ENCODE assay signal across 10 cellular contexts in genomic region chr12:58888131-58888783, GRCh38. TPM values are rescaled to one million over a fixed set of nuclear protein-coding genes. Genes with fewer than 3 reads are reported as not detected.
A peak's percentile ranks its signal among the peaks of the same experiment; 100 is the strongest.
DNase-seq lines count a peak whose midpoint lies in the region; ATAC-seq, FAIRE-seq and TF ChIP-seq lines count a peak whose summit lies in the region.
"Had no signal": no experiment of that assay in that cellular context is flagged by ENCODE, and none has a peak within 500 bp of the region (broad histone marks: within the 10 kb centered on the region; RNA-seq: fewer than 3 reads in every experiment).

No MANE protein-coding gene starts in this region.

- CTCF ChIA-PET in HEK293T (lab: Yijun Ruan, JAX): interaction anchor here (0.5 kb wide), 1 partner anchor 340 kb away, joined by 3 read pairs; no protein-coding TSS in a partner anchor

- FAIRE-seq in frontal cortex (lab: Jason Lieb, UNC): peak; percentile 40

- TF ChIP-seq CTCF in RWPE2 (IDR thresholded peaks at IDR 0.05; ENCODE audit: poor library complexity, severe bottlenecking): no peak

- intact Hi-C loops in sciatic nerve (cut with DNase I): no loop called here

- H3K27ac ChIP-seq in RWPE2 (ENCODE audit: poor library complexity, severe bottlenecking): no peak overlapping the region

- H3K9me3 ChIP-seq in RWPE2 (ENCODE audit: severe bottlenecking): no peaks in the 10 kb centered on the region

- no peaks in the 10 kb centered on the region for H3K27me3 ChIP-seq in RWPE2 (ENCODE audit: insufficient read depth, poor library complexity, severe bottlenecking)

- POLR2A ChIA-PET in HEK293T (lab: Yijun Ruan, JAX): no interaction called here

- DNase-seq in HT1080 (ENCODE audit: low read depth) (peak; percentile 26), RWPE2 (ENCODE audit: low spot score) (no peak), frontal cortex (ENCODE audit: low spot score in 2 of 2) (peak in 1 of 2 donors; percentile 23), sciatic nerve (ENCODE audit: low spot score) (no peak), HEK293T (ENCODE audit: extremely low spot score) (no peak), iPS-NIHi7 (ENCODE audit: extremely low spot score) (no peak)
- DNase-seq in stimulated activated CD4-positive, alpha-beta T cell treated with anti-CD3 and anti-CD28 coated beads, Interleukin-2, amount 100 ng/mL, for 24 hours: no peak
- DNase-seq: effector CD8-positive, alpha-beta T cell; stimulated activated CD4-positive, alpha-beta T cell treated with anti-CD3 and anti-CD28 coated beads, Interleukin-1b, Interleukin-23, amount 100 ng/mL, for 48 hours had no signal

- peaks cover 76% of the 10 kb centered on the region for H3K36me3 ChIP-seq in RWPE2 (ENCODE audit: low read depth)

- no peak overlapping the region for H3K4me3 ChIP-seq in RWPE2 (ENCODE audit: severe bottlenecking)

- no peaks in the 10 kb centered on the region for H3K4me1 ChIP-seq in RWPE2 (ENCODE audit: insufficient read depth, poor library complexity, severe bottlenecking)

- ATAC-seq in RWPE2 (ENCODE audit: low read depth): peak; percentile 51; the same call in 1 of the 3 replicates
- peak; percentile 61 for ATAC-seq in sciatic nerve
- no peak for ATAC-seq in GM21737 (IDR thresholded peaks at IDR 0.05; ENCODE audit: unreplicated experiment)

TF ChIP-seq in HEK293T, 16 proteins besides CTCF, POLR2A, EP300 and RAD21:
- TF ChIP-seq ARNT (IDR thresholded peaks at IDR 0.05) (no peak), FOXM1 (IDR thresholded peaks at IDR 0.05; ENCODE audit: borderline replicate concordance) (no peak)

RNA-seq across cellular contexts. Expression of gene LRIG3, which starts 32.0 kb away (rescaled TPM):
- total RNA-seq in HT1080 (2014; rRNA removed; shearing (Covaris generic)): 9.5 TPM in 2 replicates
- polyA plus RNA-seq in HT1080 (2015; cell fraction: cytosol; rRNA removed): 7.7 and 8.4 TPM in 2 replicates
- polyA plus RNA-seq in HT1080 (2015; cell fraction: nucleus; rRNA removed): 39.6 and 45.1 TPM in 2 replicates
- total RNA-seq in frontal cortex (10.6 TPM), sciatic nerve (54.2 TPM)
